In the genomic region with DNA sequence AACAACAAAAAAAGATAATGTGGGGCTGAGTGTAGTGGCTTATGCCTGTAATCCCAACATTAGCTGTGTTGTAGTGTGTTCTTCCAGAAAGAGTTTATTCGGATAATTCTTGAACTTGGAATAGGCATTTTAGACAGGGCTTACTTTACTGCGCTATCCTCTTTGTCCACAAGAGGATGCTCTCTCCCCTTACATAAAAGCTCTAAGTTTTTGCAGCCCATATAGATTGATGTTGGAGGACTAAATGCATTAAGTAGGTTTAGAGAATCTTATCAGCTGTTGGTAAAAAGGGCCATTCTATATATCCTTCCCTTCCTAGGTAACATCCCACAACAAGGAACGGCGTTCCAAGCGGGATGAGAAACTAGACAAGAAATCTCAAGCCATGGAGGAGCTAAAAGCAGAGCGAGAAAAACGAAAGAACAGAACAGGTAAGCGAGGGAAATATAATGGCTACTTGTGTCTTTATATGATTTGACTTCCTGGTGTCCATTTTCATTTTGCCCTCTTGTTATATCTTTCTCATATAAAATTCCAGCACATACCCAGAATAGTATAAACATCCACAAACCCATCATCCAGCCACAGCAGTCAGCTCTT, we compare ENCODE assay signal across 1 cellular context.
TF ChIP-seq lines count a peak whose summit lies in the region.

No MANE protein-coding gene starts in this region.

TF ChIP-seq in K562, 482 proteins besides CTCF, POLR2A, EP300 and RAD21:
- TF ChIP-seq SMC3 (conservative IDR thresholded peaks at IDR 0.05; ENCODE audit: insufficient read depth, low read depth, low read length): peak; percentile 88
- TF ChIP-seq, protein P1, sequence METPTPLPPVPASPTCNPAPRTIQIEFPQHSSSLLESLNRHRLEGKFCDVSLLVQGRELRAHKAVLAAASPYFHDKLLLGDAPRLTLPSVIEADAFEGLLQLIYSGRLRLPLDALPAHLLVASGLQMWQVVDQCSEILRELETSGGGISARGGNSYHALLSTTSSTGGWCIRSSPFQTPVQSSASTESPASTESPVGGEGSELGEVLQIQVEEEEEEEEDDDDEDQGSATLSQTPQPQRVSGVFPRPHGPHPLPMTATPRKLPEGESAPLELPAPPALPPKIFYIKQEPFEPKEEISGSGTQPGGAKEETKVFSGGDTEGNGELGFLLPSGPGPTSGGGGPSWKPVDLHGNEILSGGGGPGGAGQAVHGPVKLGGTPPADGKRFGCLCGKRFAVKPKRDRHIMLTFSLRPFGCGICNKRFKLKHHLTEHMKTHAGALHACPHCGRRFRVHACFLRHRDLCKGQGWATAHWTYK (CRISPR knock-in tag; IDR thresholded peaks at IDR 0.05): no peak
- TF ChIP-seq LCOR (CRISPR knock-in tag; IDR thresholded peaks at IDR 0.05): 0 out of 2 replicates have a peak, but pooled peaks have one; percentile 26
- TF ChIP-seq HINFP (tag; conservative IDR thresholded peaks at IDR 0.05; ENCODE audit: low read depth): no peak
- peak; percentile 41; the same call in 1 of the 2 replicates for TF ChIP-seq JUND (IDR thresholded peaks at IDR 0.05; ENCODE audit: borderline replicate concordance, low read depth, low read length)
- no peak for TF ChIP-seq JUND (tag; IDR thresholded peaks at IDR 0.05; ENCODE audit: borderline replicate concordance, low read depth, low read length)
- no peak for TF ChIP-seq ZEB2 (IDR thresholded peaks at IDR 0.05)
- TF ChIP-seq EP400 (IDR thresholded peaks at IDR 0.05): 0 out of 2 replicates have a peak, but pooled peaks have one; percentile 16
- peak in 1 of 2 experiments; percentile 38; a peak in 1 of 4 replicates for TF ChIP-seq ARNT (IDR thresholded peaks at IDR 0.05)
- no peak for TF ChIP-seq ZNF780A (CRISPR knock-in tag; IDR thresholded peaks at IDR 0.05)
- no peak for TF ChIP-seq ZNF324 (CRISPR knock-in tag; IDR thresholded peaks at IDR 0.05)
- 0 out of 2 replicates have a peak, but pooled peaks have one; percentile 26 for TF ChIP-seq TOE1 (IDR thresholded peaks at IDR 0.05; ENCODE audit: borderline replicate concordance)
- no peak for TF ChIP-seq TOE1 (CRISPR knock-in tag; IDR thresholded peaks at IDR 0.05; ENCODE audit: borderline replicate concordance, low read depth)
- TF ChIP-seq KLF16 (IDR thresholded peaks at IDR 0.05): peak; percentile 77
- 0 out of 2 replicates have a peak, but pooled peaks have one; percentile 51 for TF ChIP-seq ZZZ3 (IDR thresholded peaks at IDR 0.05)
- 0 out of 2 replicates have a peak, but pooled peaks have one; percentile 29 for TF ChIP-seq ARID2 (IDR thresholded peaks at IDR 0.05)
- no peak for TF ChIP-seq ZNF12 (CRISPR knock-in tag; IDR thresholded peaks at IDR 0.05)
- TF ChIP-seq, protein P2, sequence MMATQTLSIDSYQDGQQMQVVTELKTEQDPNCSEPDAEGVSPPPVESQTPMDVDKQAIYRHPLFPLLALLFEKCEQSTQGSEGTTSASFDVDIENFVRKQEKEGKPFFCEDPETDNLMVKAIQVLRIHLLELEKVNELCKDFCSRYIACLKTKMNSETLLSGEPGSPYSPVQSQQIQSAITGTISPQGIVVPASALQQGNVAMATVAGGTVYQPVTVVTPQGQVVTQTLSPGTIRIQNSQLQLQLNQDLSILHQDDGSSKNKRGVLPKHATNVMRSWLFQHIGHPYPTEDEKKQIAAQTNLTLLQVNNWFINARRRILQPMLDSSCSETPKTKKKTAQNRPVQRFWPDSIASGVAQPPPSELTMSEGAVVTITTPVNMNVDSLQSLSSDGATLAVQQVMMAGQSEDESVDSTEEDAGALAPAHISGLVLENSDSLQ (IDR thresholded peaks at IDR 0.05): no peak
- TF ChIP-seq RB1 (IDR thresholded peaks at IDR 0.05; ENCODE audit: low read depth): 0 out of 2 replicates have a peak, but pooled peaks have one; percentile 21
- TF ChIP-seq GABPB2 (CRISPR knock-in tag; conservative IDR thresholded peaks at IDR 0.05): no peak
- TF ChIP-seq ZMIZ1 (IDR thresholded peaks at IDR 0.05; ENCODE audit: low read depth in 2 of 2, low read length in 2 of 2): 0 out of 4 replicates have a peak, but pooled peaks of 1 of the 2 experiments have one; percentile 14
- TF ChIP-seq DEAF1 (CRISPR knock-in tag; IDR thresholded peaks at IDR 0.05): peak; percentile 89
- no peak for TF ChIP-seq MYNN (IDR thresholded peaks at IDR 0.05)
- TF ChIP-seq MYNN (CRISPR knock-in tag; IDR thresholded peaks at IDR 0.05): no peak
- no peak for TF ChIP-seq BCOR (IDR thresholded peaks at IDR 0.05)
- 0 out of 2 replicates have a peak, but pooled peaks have one; percentile 65 for TF ChIP-seq KAT7 (CRISPR knock-in tag; IDR thresholded peaks at IDR 0.05; ENCODE audit: borderline replicate concordance)
- TF ChIP-seq VEZF1 (CRISPR knock-in tag; IDR thresholded peaks at IDR 0.05): no peak
- TF ChIP-seq, protein P3, sequence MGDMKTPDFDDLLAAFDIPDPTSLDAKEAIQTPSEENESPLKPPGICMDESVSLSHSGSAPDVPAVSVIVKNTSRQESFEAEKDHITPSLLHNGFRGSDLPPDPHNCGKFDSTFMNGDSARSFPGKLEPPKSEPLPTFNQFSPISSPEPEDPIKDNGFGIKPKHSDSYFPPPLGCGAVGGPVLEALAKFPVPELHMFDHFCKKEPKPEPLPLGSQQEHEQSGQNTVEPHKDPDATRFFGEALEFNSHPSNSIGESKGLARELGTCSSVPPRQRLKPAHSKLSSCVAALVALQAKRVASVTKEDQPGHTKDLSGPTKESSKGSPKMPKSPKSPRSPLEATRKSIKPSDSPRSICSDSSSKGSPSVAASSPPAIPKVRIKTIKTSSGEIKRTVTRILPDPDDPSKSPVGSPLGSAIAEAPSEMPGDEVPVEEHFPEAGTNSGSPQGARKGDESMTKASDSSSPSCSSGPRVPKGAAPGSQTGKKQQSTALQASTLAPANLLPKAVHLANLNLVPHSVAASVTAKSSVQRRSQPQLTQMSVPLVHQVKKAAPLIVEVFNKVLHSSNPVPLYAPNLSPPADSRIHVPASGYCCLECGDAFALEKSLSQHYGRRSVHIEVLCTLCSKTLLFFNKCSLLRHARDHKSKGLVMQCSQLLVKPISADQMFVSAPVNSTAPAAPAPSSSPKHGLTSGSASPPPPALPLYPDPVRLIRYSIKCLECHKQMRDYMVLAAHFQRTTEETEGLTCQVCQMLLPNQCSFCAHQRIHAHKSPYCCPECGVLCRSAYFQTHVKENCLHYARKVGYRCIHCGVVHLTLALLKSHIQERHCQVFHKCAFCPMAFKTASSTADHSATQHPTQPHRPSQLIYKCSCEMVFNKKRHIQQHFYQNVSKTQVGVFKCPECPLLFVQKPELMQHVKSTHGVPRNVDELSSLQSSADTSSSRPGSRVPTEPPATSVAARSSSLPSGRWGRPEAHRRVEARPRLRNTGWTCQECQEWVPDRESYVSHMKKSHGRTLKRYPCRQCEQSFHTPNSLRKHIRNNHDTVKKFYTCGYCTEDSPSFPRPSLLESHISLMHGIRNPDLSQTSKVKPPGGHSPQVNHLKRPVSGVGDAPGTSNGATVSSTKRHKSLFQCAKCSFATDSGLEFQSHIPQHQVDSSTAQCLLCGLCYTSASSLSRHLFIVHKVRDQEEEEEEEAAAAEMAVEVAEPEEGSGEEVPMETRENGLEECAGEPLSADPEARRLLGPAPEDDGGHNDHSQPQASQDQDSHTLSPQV (IDR thresholded peaks at IDR 0.05): 0 out of 2 replicates have a peak, but pooled peaks have one; percentile 28
- TF ChIP-seq, protein P4, sequence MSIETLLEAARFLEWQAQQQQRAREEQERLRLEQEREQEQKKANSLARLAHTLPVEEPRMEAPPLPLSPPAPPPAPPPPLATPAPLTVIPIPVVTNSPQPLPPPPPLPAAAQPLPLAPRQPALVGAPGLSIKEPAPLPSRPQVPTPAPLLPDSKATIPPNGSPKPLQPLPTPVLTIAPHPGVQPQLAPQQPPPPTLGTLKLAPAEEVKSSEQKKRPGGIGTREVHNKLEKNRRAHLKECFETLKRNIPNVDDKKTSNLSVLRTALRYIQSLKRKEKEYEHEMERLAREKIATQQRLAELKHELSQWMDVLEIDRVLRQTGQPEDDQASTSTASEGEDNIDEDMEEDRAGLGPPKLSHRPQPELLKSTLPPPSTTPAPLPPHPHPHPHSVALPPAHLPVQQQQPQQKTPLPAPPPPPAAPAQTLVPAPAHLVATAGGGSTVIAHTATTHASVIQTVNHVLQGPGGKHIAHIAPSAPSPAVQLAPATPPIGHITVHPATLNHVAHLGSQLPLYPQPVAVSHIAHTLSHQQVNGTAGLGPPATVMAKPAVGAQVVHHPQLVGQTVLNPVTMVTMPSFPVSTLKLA (conservative IDR thresholded peaks at IDR 0.05): 0 out of 4 replicates have a peak, but pooled peaks of 1 of the 2 experiments have one; percentile 26
- no peak for TF ChIP-seq ZBTB12 (CRISPR knock-in tag; IDR thresholded peaks at IDR 0.05)
- TF ChIP-seq BDP1 (IDR thresholded peaks at IDR 0.05; ENCODE audit: insufficient read depth, insufficient read length): no peak
- no peak for TF ChIP-seq ZNF24 (IDR thresholded peaks at IDR 0.05)
TF ChIP-seq in K562: peak in this region for 15.
